Comparison of ENCODE assay signal across 8 cellular contexts in the genomic region with DNA sequence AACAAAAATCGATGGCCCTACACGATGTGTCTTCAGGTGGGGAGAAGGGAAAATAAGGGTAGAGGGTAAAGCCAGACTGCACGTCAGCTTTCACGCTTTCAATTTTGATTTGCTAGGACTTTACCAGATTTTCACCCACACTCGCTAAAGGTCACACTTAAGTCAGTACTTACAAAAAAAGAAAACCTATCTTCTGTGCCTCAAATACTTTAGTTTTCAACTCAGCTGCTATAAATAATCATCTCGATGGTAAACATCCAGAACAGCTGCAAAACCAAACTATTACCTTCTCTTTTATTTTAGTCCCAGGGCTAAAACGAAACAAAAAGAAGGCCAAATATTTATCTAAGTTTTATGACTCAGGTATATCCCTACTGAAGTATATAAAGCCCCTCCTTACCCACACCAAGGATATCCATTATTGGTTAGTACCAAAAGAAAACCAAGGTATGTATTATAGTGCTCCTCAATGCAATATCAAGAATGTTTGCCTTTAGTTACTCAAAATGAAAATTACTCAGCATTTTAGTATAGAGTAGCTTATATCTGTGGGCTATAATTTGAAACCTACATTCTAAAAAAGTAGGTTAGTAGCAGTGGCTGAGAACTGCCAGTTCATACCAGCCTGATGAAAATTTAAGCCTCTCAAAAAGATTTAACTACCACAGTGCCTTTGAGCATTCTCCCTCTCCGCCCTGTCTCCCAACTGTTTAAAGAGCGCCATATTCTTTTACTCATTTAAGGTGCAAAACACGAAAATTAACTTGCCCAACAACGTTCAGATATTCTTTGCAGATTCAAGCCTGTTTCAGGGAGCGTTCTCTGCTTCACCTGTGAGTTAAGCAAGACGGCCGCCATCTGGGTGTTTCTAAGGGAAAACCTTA. TPM values are rescaled to one million over a fixed set of nuclear protein-coding genes. Genes with fewer than 3 reads are reported as not detected.
DNase-seq lines count a peak whose midpoint lies in the region; ATAC-seq and TF ChIP-seq lines count a peak whose summit lies in the region.

No MANE protein-coding gene starts in this region.

- peak overlapping the region; percentile 100 for H3K9ac ChIP-seq in endodermal cell (ENCODE audit: extremely low read depth, low read length, poor library complexity, severe bottlenecking)

- peak overlapping the region; percentile 100 for H3K4me3 Mint-ChIP-seq in endodermal cell

- H3K27me3 Mint-ChIP-seq in endodermal cell (ENCODE audit: insufficient read depth) = no peaks in the 10 kb centered on the region

- TF ChIP-seq POLR2A in NB4 (IDR thresholded peaks at IDR 0.05; ENCODE audit: extremely low read depth, insufficient read length) = no peak

- peaks cover 53% of the 10 kb centered on the region for H3K4me1 Mint-ChIP-seq in endodermal cell

- H3K27me3 ChIP-seq in endodermal cell (ENCODE audit: control insufficient read depth, insufficient read depth, low read length, poor library complexity, severe bottlenecking) = no peaks in the 10 kb centered on the region
- no peaks in the 10 kb centered on the region for H3K27me3 ChIP-seq in neutrophil

- intact Hi-C loops in posterior cingulate gyrus (cut with DNase I) = loop anchor here (5.0 kb wide), 1 partner anchor 244 kb away; a partner anchor contains a TSS

- peaks cover 17% of the 10 kb centered on the region for H3K36me3 ChIP-seq in endodermal cell (ENCODE audit: control insufficient read depth, insufficient read depth, low read length)
- no peaks in the 10 kb centered on the region for H3K36me3 ChIP-seq in neutrophil

- no peak for TF ChIP-seq CTCF in GM12864 (IDR thresholded peaks at IDR 0.05; ENCODE audit: low read depth, low read length, missing control alignments)
- TF ChIP-seq CTCF in NB4 (IDR thresholded peaks at IDR 0.05; ENCODE audit: low read depth, low read length) = no peak
- no peak for TF ChIP-seq CTCF in endodermal cell (conservative IDR thresholded peaks at IDR 0.05)
- no peak for TF ChIP-seq CTCF in neutrophil (IDR thresholded peaks at IDR 0.05)

- H3K27ac Mint-ChIP-seq in endodermal cell = peak overlapping the region; percentile 100

- H3K4me3 ChIP-seq in GM12864 (ENCODE audit: low read depth, low read length) (peak overlapping the region; percentile 91), NB4 (ENCODE audit: low read depth, low read length) (peak overlapping the region; percentile 97), endodermal cell (ENCODE audit: low read length) (peak overlapping the region; percentile 93), neutrophil (ENCODE audit: low read depth in 1 of 2, low read length in 1 of 2) (peak overlapping the region; percentile 98 to 100)

- peak; percentile 44 for ATAC-seq in GM21717 (IDR thresholded peaks at IDR 0.05; ENCODE audit: unreplicated experiment)

- DNase-seq in GM12864 (ENCODE audit: low read depth) (peak; percentile 70), NB4 (ENCODE audit: low read depth) (peak; percentile 6), endodermal cell (no peak), posterior cingulate gyrus (no peak), cortex of kidney (lab: John Stamatoyannopoulos, UW) (no peak), EL (no peak)

- H3K4me1 ChIP-seq in endodermal cell (ENCODE audit: control insufficient read depth, insufficient read depth, low read length) (peaks cover 4% of the 10 kb centered on the region), neutrophil (ENCODE audit: control insufficient read depth in 1 of 2, insufficient read depth in 1 of 2, low read depth in 1 of 2, low read length in 1 of 2) (peaks cover 37 to 44% of the 10 kb centered on the region in 2 experiments)

- H3K9me3 ChIP-seq in endodermal cell (ENCODE audit: control insufficient read depth, low read length) (peaks cover 9% of the 10 kb centered on the region), neutrophil (no peaks in the 10 kb centered on the region)

- peaks cover 1% of the 10 kb centered on the region for H3K9me3 Mint-ChIP-seq in endodermal cell

- WGBS in endodermal cell (ENCODE audit: insufficient coverage in 1 of 2, insufficient read length in 1 of 2), 2 experiments = 41 to 50% methylated on average over 13 to 14 of the region's 14 CpGs

- H3K27ac ChIP-seq in endodermal cell (ENCODE audit: low read depth, low read length) (peak overlapping the region; percentile 99), neutrophil (peak overlapping the region; percentile 98)

- peaks cover 18% of the 10 kb centered on the region for H3K36me3 Mint-ChIP-seq in endodermal cell (ENCODE audit: low read depth)

RNA-seq across cellular contexts. Expression of a gene that starts 1.5 kb away (rescaled TPM):
- total RNA-seq in endodermal cell = 100 to 1,000 TPM; 491 to 517 TPM
- polyA plus RNA-seq in endodermal cell (2013, experiment 1 of 2) = 479 TPM
- polyA plus RNA-seq in endodermal cell (2013, experiment 2 of 2) = 449 TPM

RNA-seq across cellular contexts. Expression of a gene that starts 24.2 kb away (rescaled TPM):
- total RNA-seq in endodermal cell = 10 to 100 TPM; 69.0 to 72.2 TPM
- 48.4 TPM for polyA plus RNA-seq in endodermal cell (2013, experiment 1 of 2)
- 46.5 TPM for polyA plus RNA-seq in endodermal cell (2013, experiment 2 of 2)

RNA-seq across cellular contexts. Expression of a gene that starts 39.7 kb away (rescaled TPM):
- 10 to 100 TPM; 75.0 to 78.0 TPM for total RNA-seq in endodermal cell
- 70.5 TPM for polyA plus RNA-seq in endodermal cell (2013, experiment 1 of 2)
- 71.0 TPM for polyA plus RNA-seq in endodermal cell (2013, experiment 2 of 2)

Comparison
In these comparisons a context has a peak if more than half of its experiments do, and no peak if none do; other contexts are left out.
1. DNase-seq: peak in GM12864 (single experiment) and NB4 (single experiment); none in endodermal cell (single experiment), posterior cingulate gyrus (0 of 10), cortex of kidney (single experiment) and EL (single experiment).
2. Peak in every context shown above with its lines, with median percentiles within 50 percentile points of each other: H3K4me3 ChIP-seq.